18 cellular contexts compared by ENCODE assay signal in the genomic region with DNA sequence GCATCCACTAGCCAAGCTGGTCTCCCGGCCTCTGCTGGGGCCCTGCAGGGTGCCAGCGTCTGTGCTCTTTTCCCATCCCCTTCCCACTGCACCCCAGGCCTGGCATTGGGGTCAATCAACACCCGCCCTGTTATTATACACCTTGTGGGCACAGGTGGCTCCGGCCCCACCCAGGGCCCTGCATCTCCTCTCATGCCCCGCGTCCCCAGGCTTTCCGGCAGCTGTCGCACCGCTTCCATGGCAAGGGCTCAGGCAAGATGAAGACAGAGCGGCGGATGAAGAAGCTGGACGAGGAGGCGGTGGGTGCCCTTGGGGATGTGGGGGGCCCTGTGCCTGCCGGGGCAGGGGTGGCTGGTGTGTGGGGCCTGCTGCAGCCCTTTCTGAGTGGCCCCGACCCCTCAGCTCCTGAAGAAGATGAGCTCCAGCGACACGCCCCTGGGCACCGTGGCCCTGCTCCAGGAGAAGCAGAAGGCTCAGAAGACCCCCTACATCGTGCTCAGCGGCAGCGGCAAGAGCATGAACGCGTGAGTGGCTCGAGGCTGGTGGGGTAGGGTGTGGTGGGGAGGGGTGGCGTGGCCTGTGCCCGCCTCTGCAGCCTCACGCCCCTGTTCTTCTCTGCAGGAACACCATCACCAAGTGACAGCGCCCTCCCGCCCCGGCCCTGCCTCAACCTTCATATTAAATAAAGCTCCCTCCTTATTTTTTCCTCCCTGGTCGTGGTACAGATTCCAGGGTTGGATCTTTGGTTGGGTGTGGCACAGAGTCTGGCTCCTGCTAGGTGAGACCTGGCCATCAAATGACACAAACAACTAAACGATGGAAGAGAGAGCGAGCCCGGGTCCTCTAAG. TPM values are rescaled to one million over a fixed set of nuclear protein-coding genes. Genes with fewer than 3 reads are reported as not detected.
DNase-seq lines count a peak whose midpoint lies in the region; ATAC-seq and TF ChIP-seq lines count a peak whose summit lies in the region.
"Had no signal": no experiment of that assay in that cellular context is flagged by ENCODE, and none has a peak within 500 bp of the region (broad histone marks: within the 10 kb centered on the region; RNA-seq: fewer than 3 reads in every experiment).

No MANE protein-coding gene starts in this region.

- H3K4me1 ChIP-seq in SK-N-SH (ENCODE audit: control insufficient read depth in 1 of 2, insufficient read depth in 2 of 2, low read depth in 1 of 2, low read length in 1 of 2) (no peaks in the 10 kb centered on the region), mammary epithelial cell (ENCODE audit: insufficient read depth, low read length) (peaks cover 3% of the 10 kb centered on the region)

- intact Hi-C loops in mammary epithelial cell (cut with micrococcal nuclease): no loop called here
- intact Hi-C loops in MCF 10A (cut with micrococcal nuclease): no loop called here
- intact Hi-C loops in dendritic cell treated with granulocyte-macrophage colony-stimulating factor and Interleukin-4, amounts not matched to agents 40 ng/mL and 50 ng/mL, for 4 days (cut with micrococcal nuclease): no loop called here

- H3K4me1 Mint-ChIP-seq in MCF 10A (ENCODE audit: insufficient read depth, unreplicated experiment): peaks cover under 1% of the 10 kb centered on the region
- H3K4me1 Mint-ChIP-seq in dendritic cell treated with granulocyte-macrophage colony-stimulating factor and Interleukin-4, amounts not matched to agents 40 ng/mL and 50 ng/mL, for 4 days (ENCODE audit: low read depth): peaks cover 21% of the 10 kb centered on the region
- no peaks in the 10 kb centered on the region for H3K4me1 Mint-ChIP-seq in stimulated activated naive B cell treated with anti-CD40 and anti-IgM and Interleukin-4, amounts not matched to agents 10 μg/mL and 1 μg/mL and 100 μg/mL, for 72 hours
- H3K4me1 Mint-ChIP-seq: H9 had no signal

- H3K79me2 ChIP-seq in SK-N-SH (ENCODE audit: insufficient read depth) (no peaks in the 10 kb centered on the region), mammary epithelial cell (ENCODE audit: insufficient read depth, low read length) (no peaks in the 10 kb centered on the region)

- no peak overlapping the region for H3K27ac ChIP-seq in SK-N-SH (ENCODE audit: low read depth in 2 of 2, low read length in 1 of 2)
- no peak overlapping the region for H3K27ac ChIP-seq in mammary epithelial cell (ENCODE audit: insufficient read depth, low read depth, low read length)
- H3K27ac ChIP-seq: 22Rv1, BLaER1 had no signal

- no peak for ATAC-seq in SK-N-SH treated with all-trans-retinoic acid at 6 μM for 48 hours
- no peak for ATAC-seq in stimulated activated naive B cell treated with anti-CD40 and anti-IgM and Interleukin-4, amounts not matched to agents 10 μg/mL and 1 μg/mL and 100 μg/mL, for 72 hours (replicated peaks)
- no peak for ATAC-seq in GM21381 (IDR thresholded peaks at IDR 0.05; ENCODE audit: unreplicated experiment)
- ATAC-seq: GM23338 had no signal

- POLR2A ChIA-PET in SK-N-SH (lab: Yijun Ruan, JAX): interaction anchor here (1.0 kb wide), 1 partner anchor 29 kb away, joined by 3 read pairs; no protein-coding TSS in a partner anchor
- POLR2A ChIA-PET in MCF 10A (lab: Yijun Ruan, JAX): no interaction called here

- no peak overlapping the region for H3K4me3 Mint-ChIP-seq in MCF 10A (ENCODE audit: unreplicated experiment)
- H3K4me3 Mint-ChIP-seq in dendritic cell treated with granulocyte-macrophage colony-stimulating factor and Interleukin-4, amounts not matched to agents 40 ng/mL and 50 ng/mL, for 4 days: no peak overlapping the region
- H3K4me3 Mint-ChIP-seq in stimulated activated naive B cell treated with anti-CD40 and anti-IgM and Interleukin-4, amounts not matched to agents 10 μg/mL and 1 μg/mL and 100 μg/mL, for 72 hours: no peak overlapping the region
- H3K4me3 Mint-ChIP-seq: CD4-positive, alpha-beta T cell; GM23338; H9 had no signal

- DNase-seq in SK-N-SH (peak; percentile 14), mammary epithelial cell (no peak), MCF 10A (ENCODE audit: unreplicated experiment) (no peak), CD1c-positive myeloid dendritic cell (ENCODE audit: extremely low spot score) (no peak)
- no peak for DNase-seq in stimulated activated naive B cell treated with anti-CD40 and anti-IgM and Interleukin-4, amounts not matched to agents 10 μg/mL and 1 μg/mL and 100 μg/mL, for 72 hours
- DNase-seq: AML-193; Calu3; CD4-positive, alpha-beta T cell; DMS 273 treated with DMSO at 0.1 percent for 48 hours; H9 had no signal

- in situ Hi-C loops in mammary epithelial cell (cut with MboI; ENCODE audit: low sequenced_read_pairs in 2 of 2): loop anchor here in 1 of 2 donors (25.0 kb wide), 1 partner anchor 266 kb away; a partner anchor contains a TSS

- H3K9me3 ChIP-seq in SK-N-SH (no peaks in the 10 kb centered on the region), mammary epithelial cell (replicated peaks; ENCODE audit: insufficient read depth, low read length) (no peaks in the 10 kb centered on the region)
- H3K9me3 ChIP-seq: BLaER1 had no signal

- no peak for TF ChIP-seq RAD21 in SK-N-SH (IDR thresholded peaks at IDR 0.05; ENCODE audit: low read length)

- H3K27me3 ChIP-seq in SK-N-SH (ENCODE audit: insufficient read depth) (no peaks in the 10 kb centered on the region), mammary epithelial cell (ENCODE audit: insufficient read depth, low read length) (no peaks in the 10 kb centered on the region)
- H3K27me3 ChIP-seq: BLaER1 had no signal

- no peak for TF ChIP-seq CTCF in SK-N-SH (IDR thresholded peaks at IDR 0.05)
- TF ChIP-seq CTCF in mammary epithelial cell (conservative IDR thresholded peaks at IDR 0.05 in 1 of 2, IDR thresholded peaks at IDR 0.05 in 1 of 2; ENCODE audit: extremely low read depth in 1 of 2, insufficient read depth in 1 of 2, low read depth in 1 of 2, low read length in 2 of 2): no peak
- no peak for TF ChIP-seq CTCF in MCF 10A (IDR thresholded peaks at IDR 0.05; ENCODE audit: unreplicated experiment)

- H3K4me3 ChIP-seq in SK-N-SH (ENCODE audit: low read depth in 2 of 2, low read length in 1 of 2) (no peak overlapping the region), mammary epithelial cell (replicated peaks in 1 of 3; ENCODE audit: insufficient read depth in 1 of 3, low read depth in 2 of 3, low read length in 3 of 3) (no peak overlapping the region)
- H3K4me3 ChIP-seq: BLaER1, GM23338 had no signal

- H3K27me3 Mint-ChIP-seq in MCF 10A (ENCODE audit: insufficient read depth, unreplicated experiment): no peaks in the 10 kb centered on the region
- H3K27me3 Mint-ChIP-seq in dendritic cell treated with granulocyte-macrophage colony-stimulating factor and Interleukin-4, amounts not matched to agents 40 ng/mL and 50 ng/mL, for 4 days: no peaks in the 10 kb centered on the region
- no peaks in the 10 kb centered on the region for H3K27me3 Mint-ChIP-seq in stimulated activated naive B cell treated with anti-CD40 and anti-IgM and Interleukin-4, amounts not matched to agents 10 μg/mL and 1 μg/mL and 100 μg/mL, for 72 hours
- H3K27me3 Mint-ChIP-seq: CD4-positive, alpha-beta T cell had no signal

- H3K4me2 ChIP-seq in SK-N-SH (no peak overlapping the region), mammary epithelial cell (ENCODE audit: insufficient read depth, low read depth, low read length) (no peak overlapping the region)
- H3K4me2 ChIP-seq: BLaER1, GM23338 had no signal

- dilution Hi-C loops in mammary epithelial cell (cut with HindIII; ENCODE audit: low sequenced_read_pairs): no loop called here

- H2AFZ ChIP-seq in SK-N-SH (ENCODE audit: low read depth): no peak overlapping the region
- H2AFZ ChIP-seq in mammary epithelial cell (ENCODE audit: low read depth, low read length): no peak overlapping the region
- H2AFZ ChIP-seq: GM23338 had no signal

- H3F3A ChIP-seq in SK-N-SH (replicated peaks; ENCODE audit: insufficient read depth): peaks cover 12% of the 10 kb centered on the region

- CTCF ChIA-PET in SK-N-SH (lab: Yijun Ruan, JAX) (interaction anchor here (1.3 to 20.1 kb wide), 4 partner anchors 9 to 129 kb away, joined by 3 to 261 read pairs (median 12); a partner anchor contains a TSS), mammary epithelial cell (lab: Charles Lee; ENCODE audit: low non-redundant PET) (no interaction called here), MCF 10A (lab: Yijun Ruan, JAX) (interaction anchor here (0.6 to 1.7 kb wide), 2 partner anchors 10 to 273 kb away, joined by 3 to 5 read pairs; no protein-coding TSS in a partner anchor)

- no peak for TF ChIP-seq EP300 in SK-N-SH (IDR thresholded peaks at IDR 0.05; ENCODE audit: borderline replicate concordance in 1 of 2, low read depth in 1 of 2, low read length in 1 of 2)

- 94% methylated on average over 31 of the region's 34 CpGs for WGBS in SK-N-SH (ENCODE audit: low lambda C conversion rate)
- 100% methylated on average over 5 of the region's 34 CpGs for WGBS in mammary epithelial cell (ENCODE audit: low coverage, missing lambda C conversion rate)

- H3K27ac Mint-ChIP-seq in MCF 10A (ENCODE audit: low read depth, unreplicated experiment): no peak overlapping the region
- H3K27ac Mint-ChIP-seq in dendritic cell treated with granulocyte-macrophage colony-stimulating factor and Interleukin-4, amounts not matched to agents 40 ng/mL and 50 ng/mL, for 4 days: peak overlapping the region; percentile 10
- H3K27ac Mint-ChIP-seq in stimulated activated naive B cell treated with anti-CD40 and anti-IgM and Interleukin-4, amounts not matched to agents 10 μg/mL and 1 μg/mL and 100 μg/mL, for 72 hours: peak overlapping the region; percentile 47
- H3K27ac Mint-ChIP-seq: CD4-positive, alpha-beta T cell; GM23338; H9 had no signal

- no peaks in the 10 kb centered on the region for H4K20me1 ChIP-seq in SK-N-SH (ENCODE audit: insufficient read depth)
- no peaks in the 10 kb centered on the region for H4K20me1 ChIP-seq in mammary epithelial cell (ENCODE audit: insufficient read depth, low read length)
- H4K20me1 ChIP-seq: BLaER1 had no signal

- H3K36me3 Mint-ChIP-seq in MCF 10A (ENCODE audit: insufficient read depth, unreplicated experiment): peaks cover 34% of the 10 kb centered on the region
- peaks cover 62% of the 10 kb centered on the region for H3K36me3 Mint-ChIP-seq in dendritic cell treated with granulocyte-macrophage colony-stimulating factor and Interleukin-4, amounts not matched to agents 40 ng/mL and 50 ng/mL, for 4 days (ENCODE audit: low read depth)
- H3K36me3 Mint-ChIP-seq in stimulated activated naive B cell treated with anti-CD40 and anti-IgM and Interleukin-4, amounts not matched to agents 10 μg/mL and 1 μg/mL and 100 μg/mL, for 72 hours: peaks cover 42 to 47% of the 10 kb centered on the region in 2 donors

- TSS peak; percentile 36 for BruUV-seq in mammary epithelial cell (replicated peaks; lab: Mats Ljungman, UMichigan)
- no TSS peak for BruUV-seq in MCF 10A (replicated peaks; lab: Mats Ljungman, UMichigan)

- no peaks in the 10 kb centered on the region for H3K9me2 ChIP-seq in SK-N-SH

- no peaks in the 10 kb centered on the region for H3K9me3 Mint-ChIP-seq in MCF 10A (ENCODE audit: unreplicated experiment)
- no peaks in the 10 kb centered on the region for H3K9me3 Mint-ChIP-seq in dendritic cell treated with granulocyte-macrophage colony-stimulating factor and Interleukin-4, amounts not matched to agents 40 ng/mL and 50 ng/mL, for 4 days
- no peaks in the 10 kb centered on the region for H3K9me3 Mint-ChIP-seq in stimulated activated naive B cell treated with anti-CD40 and anti-IgM and Interleukin-4, amounts not matched to agents 10 μg/mL and 1 μg/mL and 100 μg/mL, for 72 hours
- H3K9me3 Mint-ChIP-seq: CD4-positive, alpha-beta T cell; GM23338; H9 had no signal

- H3K9ac ChIP-seq in SK-N-SH: no peak overlapping the region
- no peak overlapping the region for H3K9ac ChIP-seq in mammary epithelial cell (ENCODE audit: insufficient read depth, low read length)
- H3K9ac ChIP-seq: BLaER1 had no signal

- H3K36me3 ChIP-seq in SK-N-SH (replicated peaks in 1 of 2; ENCODE audit: control insufficient read depth in 1 of 2, insufficient read depth in 2 of 2, low read length in 1 of 2) (peaks cover 6 to 40% of the 10 kb centered on the region in 2 experiments), mammary epithelial cell (ENCODE audit: insufficient read depth, low read length) (peaks cover 5% of the 10 kb centered on the region)

RNA-seq across cellular contexts. Expression of a gene that starts 17.1 kb away (rescaled TPM):
- 39.2 and 73.6 TPM in 2 replicates for polyA plus RNA-seq in SK-N-SH (2012; rRNA removed)
- polyA plus RNA-seq in SK-N-SH (2012; cell fraction: cytosol; rRNA removed): 37.0 and 42.0 TPM in 2 replicates
- 77.9 and 98.0 TPM in 2 replicates for polyA plus RNA-seq in SK-N-SH (2012; cell fraction: nucleus; rRNA removed)
- total RNA-seq in mammary epithelial cell: 10 to 100 TPM; 16.5 to 50.7 TPM
- polyA plus RNA-seq in mammary epithelial cell: 18.4 TPM
- polyA minus RNA-seq in mammary epithelial cell: 31.7 TPM
- total RNA-seq in MCF 10A (2022): 61.7 and 67.4 TPM in 2 replicates

RNA-seq across cellular contexts. Expression of a gene that starts 23.3 kb away (rescaled TPM):
- polyA plus RNA-seq in SK-N-SH (2012; rRNA removed) (28.9 and 31.4 TPM in 2 replicates), mammary epithelial cell (40.5 TPM)
- 21.5 and 28.9 TPM in 2 replicates for polyA plus RNA-seq in SK-N-SH (2012; cell fraction: cytosol; rRNA removed)
- 30.7 and 36.1 TPM in 2 replicates for polyA plus RNA-seq in SK-N-SH (2012; cell fraction: nucleus; rRNA removed)
- total RNA-seq in mammary epithelial cell (10 to 100 TPM; 26.8 to 36.9 TPM), MCF 10A (2022) (21.7 and 33.5 TPM in 2 replicates)
- polyA minus RNA-seq in mammary epithelial cell: 74.5 TPM

RNA-seq across cellular contexts. Expression of a gene that starts 23.7 kb away (rescaled TPM):
- polyA plus RNA-seq in SK-N-SH (2012; rRNA removed): 311 and 382 TPM in 2 replicates
- 356 and 432 TPM in 2 replicates for polyA plus RNA-seq in SK-N-SH (2012; cell fraction: cytosol; rRNA removed)
- polyA plus RNA-seq in SK-N-SH (2012; cell fraction: nucleus; rRNA removed): 131 and 164 TPM in 2 replicates
- 100 to 1,000 TPM in 1 of 2 donors, 10 to 100 TPM in 1; 22.8 to 174 TPM for total RNA-seq in mammary epithelial cell
- polyA plus RNA-seq in mammary epithelial cell: 155 TPM
- 111 TPM for polyA minus RNA-seq in mammary epithelial cell
- total RNA-seq in MCF 10A (2022): 154 and 198 TPM in 2 replicates

RNA-seq across cellular contexts. Expression of a gene that starts 33.2 kb away (rescaled TPM):
- 0.60 and 0.90 TPM in 2 replicates for polyA plus RNA-seq in SK-N-SH (2012; rRNA removed)
- 0.24 and 0.52 TPM in 2 replicates for polyA plus RNA-seq in SK-N-SH (2012; cell fraction: cytosol; rRNA removed)
- polyA plus RNA-seq in SK-N-SH (2012; cell fraction: nucleus; rRNA removed): 0.28 and 0.71 TPM in 2 replicates
- total RNA-seq in mammary epithelial cell: 10 to 100 TPM in 1 of 2 donors, 1 to 10 TPM in 1; 1.3 to 21.5 TPM
- 8.3 TPM for polyA plus RNA-seq in mammary epithelial cell
- not detected for polyA minus RNA-seq in mammary epithelial cell
- not detected in 2 replicates for total RNA-seq in MCF 10A (2022)
- total RNA-seq: CD4-positive, alpha-beta T cell; Daoy; H9 had no signal

RNA-seq across cellular contexts. Expression of a gene that starts 33.3 kb away (rescaled TPM):
- polyA plus RNA-seq in SK-N-SH (2012; rRNA removed) (not detected in 2 replicates), mammary epithelial cell (not detected)
- 0.01 TPM in 1 of 2 replicates, not detected in the other for polyA plus RNA-seq in SK-N-SH (2012; cell fraction: cytosol; rRNA removed)
- polyA plus RNA-seq in SK-N-SH (2012; cell fraction: nucleus; rRNA removed): 0.15 TPM in 1 of 2 replicates, not detected in the other
- total RNA-seq in mammary epithelial cell (not detected), MCF 10A (2022) (not detected in 2 replicates)
- polyA minus RNA-seq in mammary epithelial cell: not detected
- total RNA-seq: Calu3; CD4-positive, alpha-beta T cell; Daoy; HT-29 had no signal
